Comparison of ENCODE assay signal across 8 cellular contexts in genomic region chr11:116499396-116500001, GRCh38.
DNase-seq lines count a peak whose midpoint lies in the region; ATAC-seq and TF ChIP-seq lines count a peak whose summit lies in the region.

No MANE protein-coding gene starts in this region.

- peak; percentile 3 for DNase-seq in AG08395 (ENCODE audit: low spot score)
- DNase-seq in GM13976 (ENCODE audit: low spot score), result peak; percentile 84
- DNase-seq in NCI-H226, result peak; percentile 37
- peak; percentile 73 to 76 for DNase-seq in activated CD4-positive, alpha-beta T cell treated with anti-CD3 and anti-CD28 coated beads, Interleukin-2, amount 50 U/mL, for 48 hours
- DNase-seq in glomerular endothelial cell (ENCODE audit: extremely low read depth, low read depth, low spot score), result peak; percentile 54
- DNase-seq in posterior vena cava (ENCODE audit: low spot score), result peak; percentile 87
- DNase-seq in cortex of kidney (lab: John Stamatoyannopoulos, UW), result no peak

- peak; percentile 52 for TF ChIP-seq CTCF in GM13976 (IDR thresholded peaks at IDR 0.05; ENCODE audit: borderline replicate concordance, control extremely low read depth, extremely low read depth, insufficient read depth, missing control alignments)

- in situ Hi-C loops in GM13976 (cut with MboI; ENCODE audit: low sequenced_read_pairs, unreplicated experiment), result no loop called here

- ATAC-seq in HG03175 (IDR thresholded peaks at IDR 0.05; ENCODE audit: unreplicated experiment), result no peak

- intact Hi-C loops in posterior vena cava (cut with DNase I), result no loop called here
